In genomic region chr5:37663538-37663937, GRCh38 we compare ENCODE assay signal across 21 cellular contexts.
A peak's percentile ranks its signal among the peaks of the same experiment; 100 is the strongest.
DNase-seq lines count a peak whose midpoint lies in the region; ATAC-seq, FAIRE-seq and TF ChIP-seq lines count a peak whose summit lies in the region.
"Had no signal": no experiment of that assay in that cellular context is flagged by ENCODE, and none has a peak within 500 bp of the region (broad histone marks: within the 10 kb centered on the region; RNA-seq: fewer than 3 reads in every experiment).

No MANE protein-coding gene starts in this region.

- no peaks in the 10 kb centered on the region for H3F3A ChIP-seq in neural progenitor cell (ENCODE audit: low read depth)

- no peaks in the 10 kb centered on the region for H3K9me3 ChIP-seq in A549
- no peaks in the 10 kb centered on the region for H3K9me3 ChIP-seq in H9 (ENCODE audit: control insufficient read depth, low read depth, low read length)
- no peaks in the 10 kb centered on the region for H3K9me3 ChIP-seq in neural progenitor cell (ENCODE audit: low read depth)
- H3K9me3 ChIP-seq: BE2C, HAP-1 had no signal

- FAIRE-seq in A549 (lab: Jason Lieb, UNC): no peak
- FAIRE-seq: A204.1 had no signal

- H3K4me3 Mint-ChIP-seq in H9: no peak overlapping the region
- H3K4me3 Mint-ChIP-seq in endothelial cell (ENCODE audit: unreplicated experiment): no peak overlapping the region
- no peak overlapping the region for H3K4me3 Mint-ChIP-seq in neural progenitor cell

- no peak overlapping the region for H3K56ac ChIP-seq in H9 (ENCODE audit: insufficient read length, low read depth, low read length)

- H3K79me1 ChIP-seq in H9 (ENCODE audit: insufficient read depth, low read depth, low read length, poor library complexity, severe bottlenecking): no peaks in the 10 kb centered on the region

- no peak overlapping the region for H2BK120ac ChIP-seq in H9 (ENCODE audit: low read depth, low read length, poor library complexity, severe bottlenecking)

- POLR2A ChIA-PET in A549 (lab: Yijun Ruan, JAX): no interaction called here

- DNase-seq in A549 (ENCODE audit: low read depth in 1 of 2, low spot score in 1 of 2) (no peak), H9 (no peak), endothelial cell (ENCODE audit: low spot score) (no peak), neural progenitor cell (ENCODE audit: low spot score) (peak; percentile 17), GM03348 (ENCODE audit: low spot score) (no peak), NCI-H1092 treated with DMSO at 0.1 percent for 48 hours (lab: John Stamatoyannopoulos, UW) (no peak)
- no peak for DNase-seq in activated naive CD4-positive, alpha-beta T cell treated with anti-CD3 and anti-CD28 coated beads, Interleukin-2, amount 50 U/mL, for 16 hours
- DNase-seq: BE2C, EL, GF-D8, IMR-90, NCI-H1105 treated with DMSO at 0.1 percent for 48 hours, NCI-H2029 treated with DMSO at 0.1 percent for 48 hours, NCI-H226, NCI-H510A treated with DMSO at 0.1 percent for 48 hours, NCI-H748 treated with DMSO at 0.1 percent for 48 hours had no signal

- H3K23ac ChIP-seq in H9 (ENCODE audit: insufficient read length, low read depth, low read length): no peak overlapping the region

- WGBS in A549 (ENCODE audit: missing lambda C conversion rate): 95% methylated on average over 5 of the region's 5 CpGs
- no CpG with 5 or more reads among the region's 5 CpGs for WGBS in H9 (ENCODE audit: extremely low coverage, insufficient read length, low lambda C conversion rate)

- H3K14ac ChIP-seq in H9 (ENCODE audit: insufficient read depth, low read length): no peak overlapping the region

- no peak overlapping the region for H3K18ac ChIP-seq in H9 (ENCODE audit: insufficient read length, low read depth, low read length)

- peak overlapping the region; percentile 43 to 70; a peak in 4 of 6 replicates for H3K27ac ChIP-seq in A549
- H3K27ac ChIP-seq in H9 (ENCODE audit: insufficient read length, low read depth, low read length): no peak overlapping the region
- no peak overlapping the region for H3K27ac ChIP-seq in neural progenitor cell
- H3K27ac ChIP-seq: KMS-11 had no signal

- H3K4me2 ChIP-seq in A549 (peak overlapping the region; percentile 62; the same call in 2 of the 3 replicates), H9 (ENCODE audit: insufficient read depth, insufficient read length, low read length) (no peak overlapping the region), neural progenitor cell (no peak overlapping the region)
- H3K4me2 ChIP-seq: KMS-11 had no signal

- no peak overlapping the region for H2BK15ac ChIP-seq in H9 (ENCODE audit: low read depth, low read length)

- no peak overlapping the region for H4K5ac ChIP-seq in H9 (ENCODE audit: insufficient read length, low read depth, low read length)

- TF ChIP-seq CTCF in A549 (IDR thresholded peaks at IDR 0.05) (no peak), H9 (conservative IDR thresholded peaks at IDR 0.05) (no peak), endothelial cell (IDR thresholded peaks at IDR 0.05; ENCODE audit: unreplicated experiment) (no peak), neural progenitor cell (IDR thresholded peaks at IDR 0.05) (no peak)

- H3K9me3 Mint-ChIP-seq in H9: no peaks in the 10 kb centered on the region
- H3K9me3 Mint-ChIP-seq in endothelial cell (ENCODE audit: unreplicated experiment): no peaks in the 10 kb centered on the region
- H3K9me3 Mint-ChIP-seq in neural progenitor cell: no peaks in the 10 kb centered on the region

- H3K4ac ChIP-seq in H9 (ENCODE audit: low read depth, low read length): no peak overlapping the region

- no peaks in the 10 kb centered on the region for H4K20me1 ChIP-seq in H9 (ENCODE audit: control insufficient read depth, insufficient read depth, insufficient read length)
- no peaks in the 10 kb centered on the region for H4K20me1 ChIP-seq in neural progenitor cell (ENCODE audit: low read depth)

- no peak overlapping the region for H2BK20ac ChIP-seq in H9 (ENCODE audit: low read depth, low read length, poor library complexity, severe bottlenecking)

- H3T11ph ChIP-seq in H9 (ENCODE audit: low read length): no peak overlapping the region

- H3K4me1 Mint-ChIP-seq in H9 (peaks cover 15 to 20% of the 10 kb centered on the region in 2 experiments), endothelial cell (ENCODE audit: unreplicated experiment) (peaks cover 42% of the 10 kb centered on the region), neural progenitor cell (no peaks in the 10 kb centered on the region)

- no peak overlapping the region for H2AK5ac ChIP-seq in H9 (ENCODE audit: insufficient read length, low read length)

- H3K4me3 ChIP-seq in A549 (no peak overlapping the region), neural progenitor cell (no peak overlapping the region)
- H3K4me3 ChIP-seq: HAP-1 had no signal

- H3K4me1 ChIP-seq in A549: peaks cover 58% of the 10 kb centered on the region
- H3K4me1 ChIP-seq in H9 (ENCODE audit: insufficient read depth, low read length): no peaks in the 10 kb centered on the region; the same call in 1 of the 2 replicates
- peaks cover 6% of the 10 kb centered on the region for H3K4me1 ChIP-seq in neural progenitor cell

- no peak overlapping the region for H2BK12ac ChIP-seq in H9 (ENCODE audit: insufficient read length, low read depth, low read length)

- TF ChIP-seq POLR2A in A549 (IDR thresholded peaks at IDR 0.05; ENCODE audit: low read length): no peak

- H3K79me2 ChIP-seq in H9 (ENCODE audit: insufficient read depth, low read length): no peaks in the 10 kb centered on the region
- H3K79me2 ChIP-seq in neural progenitor cell (ENCODE audit: low read depth): no peaks in the 10 kb centered on the region

- H3K27ac Mint-ChIP-seq in H9: peak overlapping the region in 2 of 3 experiments; percentile 48 to 78; a peak in 4 of 7 replicates
- H3K27ac Mint-ChIP-seq in endothelial cell (ENCODE audit: unreplicated experiment): peak overlapping the region; percentile 61
- H3K27ac Mint-ChIP-seq in neural progenitor cell: no peak overlapping the region

- no peak overlapping the region for H2BK5ac ChIP-seq in H9 (ENCODE audit: insufficient read length, low read length)

- ATAC-seq in A549: no peak
- ATAC-seq in HG02642 (IDR thresholded peaks at IDR 0.05; ENCODE audit: poor library complexity, unreplicated experiment): no peak
- ATAC-seq: Panc1 had no signal

- H2AFZ ChIP-seq in H9 (ENCODE audit: low read length) (no peak overlapping the region), neural progenitor cell (replicated peaks) (no peak overlapping the region)

- CTCF ChIA-PET in A549 (lab: Yijun Ruan, JAX): no interaction called here

- H3K36me3 Mint-ChIP-seq in H9 (ENCODE audit: insufficient read depth in 1 of 3, low read depth in 3 of 3) (no peaks in the 10 kb centered on the region), endothelial cell (ENCODE audit: low read depth, unreplicated experiment) (no peaks in the 10 kb centered on the region), neural progenitor cell (no peaks in the 10 kb centered on the region)

- H3K23me2 ChIP-seq in H9 (ENCODE audit: insufficient read length, low read depth, low read length, poor library complexity, severe bottlenecking): no peaks in the 10 kb centered on the region

- no peak overlapping the region for H4K91ac ChIP-seq in H9 (ENCODE audit: insufficient read length, low read depth, low read length)

- H3K27me3 ChIP-seq in H9 (ENCODE audit: insufficient read depth, low read length) (no peaks in the 10 kb centered on the region), neural progenitor cell (no peaks in the 10 kb centered on the region)
- H3K27me3 ChIP-seq: BE2C had no signal

- H3K9ac ChIP-seq in H9 (ENCODE audit: extremely low read depth, insufficient read length, low read length) (no peak overlapping the region), neural progenitor cell (no peak overlapping the region)
- H3K9ac ChIP-seq: KMS-11 had no signal

- H3K36me3 ChIP-seq in neural progenitor cell: no peaks in the 10 kb centered on the region
- H3K36me3 ChIP-seq: BE2C, HAP-1 had no signal

- H4K8ac ChIP-seq in H9 (replicated peaks; ENCODE audit: insufficient read length, low read depth, low read length): no peak overlapping the region

- no peak for TF ChIP-seq RAD21 in A549 (conservative IDR thresholded peaks at IDR 0.05 in 1 of 2, IDR thresholded peaks at IDR 0.05 in 1 of 2)

- no peak for TF ChIP-seq EP300 in A549 (IDR thresholded peaks at IDR 0.05)

- H3K27me3 Mint-ChIP-seq in H9 (ENCODE audit: low read depth): no peaks in the 10 kb centered on the region
- H3K27me3 Mint-ChIP-seq in endothelial cell (ENCODE audit: unreplicated experiment): peaks cover 1% of the 10 kb centered on the region
- H3K27me3 Mint-ChIP-seq in neural progenitor cell (ENCODE audit: insufficient read depth, low read depth): no peaks in the 10 kb centered on the region

TF ChIP-seq in A549, 52 proteins besides CTCF, POLR2A, EP300 and RAD21:
- TF ChIP-seq NR3C1 (IDR thresholded peaks at IDR 0.05) (no peak), CHD2 (IDR thresholded peaks at IDR 0.05; ENCODE audit: low read length, partially characterized antibody) (no peak)

Comparison
In these comparisons a context has a peak if more than half of its experiments do, and no peak if none do; other contexts are left out.
1. H3K27ac ChIP-seq: peak in A549 (2 of 2); none in H9 (single experiment) and neural progenitor cell (single experiment).